In genomic region chr1:34266127-34266951, GRCh38 we compare ENCODE assay signal across 15 cellular contexts.
DNase-seq lines count a peak whose midpoint lies in the region; ATAC-seq and TF ChIP-seq lines count a peak whose summit lies in the region.
"Had no signal": no experiment of that assay in that cellular context is flagged by ENCODE, and none has a peak within 500 bp of the region (broad histone marks: within the 10 kb centered on the region; RNA-seq: fewer than 3 reads in every experiment).

No MANE protein-coding gene starts in this region.

- no peak for ATAC-seq in left cardiac atrium
- no peak for ATAC-seq in HG02885 (IDR thresholded peaks at IDR 0.05; ENCODE audit: poor library complexity, unreplicated experiment)
- ATAC-seq: gastroesophageal sphincter; left lung; naive thymus-derived CD8-positive, alpha-beta T cell; PC-3 had no signal

- peak; percentile 65 for DNase-seq in DMS79 treated with DMSO at 0.1 percent for 48 hours (lab: John Stamatoyannopoulos, UW)
- peak; percentile 6 for DNase-seq in NCI-H187 treated with DMSO at 0.1 percent for 48 hours (lab: John Stamatoyannopoulos, UW)
- peak; percentile 0 for DNase-seq in cerebellar cortex (ENCODE audit: low spot score)
- DNase-seq in left kidney (ENCODE audit: low read depth, low spot score) = peak; percentile 16
- no peak for DNase-seq in left cardiac atrium
- no peak for DNase-seq in NCI-H774 (lab: John Stamatoyannopoulos, UW)
- DNase-seq in hepatocyte (ENCODE audit: low spot score) = no peak
- DNase-seq: activated CD4-positive, CD25-positive, alpha-beta regulatory T cell treated with anti-CD3 and anti-CD28 coated beads, Interleukin-2, amount 50 U/mL, for 72 hours; left lung; naive thymus-derived CD8-positive, alpha-beta T cell; PC-3; substantia nigra had no signal

- H3K79me2 ChIP-seq in hepatocyte = no peaks in the 10 kb centered on the region

- WGBS in hepatocyte (ENCODE audit: low lambda C conversion rate, missing lambda C conversion rate) = 33% methylated on average over 16 of the region's 16 CpGs

- no peak overlapping the region for H2AFZ ChIP-seq in hepatocyte

- no peaks in the 10 kb centered on the region for H3K9me2 ChIP-seq in hepatocyte (replicated peaks; ENCODE audit: insufficient read depth)

- H3K9me3 ChIP-seq in hepatocyte (ENCODE audit: low read depth) = no peaks in the 10 kb centered on the region
- H3K9me3 ChIP-seq: BLaER1 treated with 17β-estradiol and CSF1 and Interleukin-3, amounts not matched to agents 10 nM and 100 nM; gastroesophageal sphincter; left lung had no signal

- intact Hi-C loops in left cardiac atrium (cut with DNase I) = no loop called here

- no peak overlapping the region for H3K27ac ChIP-seq in hepatocyte
- H3K27ac ChIP-seq: BLaER1 treated with 17β-estradiol and CSF1 and Interleukin-3, amounts not matched to agents 10 nM and 100 nM; gastroesophageal sphincter; left lung had no signal

- H3K4me1 ChIP-seq in hepatocyte (ENCODE audit: insufficient read depth) = no peaks in the 10 kb centered on the region
- H3K4me1 ChIP-seq: gastroesophageal sphincter, left lung had no signal

- peaks cover 28% of the 10 kb centered on the region for H3K27me3 ChIP-seq in hepatocyte
- H3K27me3 ChIP-seq: BLaER1 treated with 17β-estradiol and CSF1 and Interleukin-3, amounts not matched to agents 10 nM and 100 nM had no signal

- H3K4me2 ChIP-seq in hepatocyte = no peak overlapping the region

- TF ChIP-seq CTCF in hepatocyte (IDR thresholded peaks at IDR 0.05; ENCODE audit: poor library complexity) = no peak

- H3K4me3 ChIP-seq in hepatocyte = no peak overlapping the region
- H3K4me3 ChIP-seq: BLaER1 treated with 17β-estradiol and CSF1 and Interleukin-3, amounts not matched to agents 10 nM and 100 nM; gastroesophageal sphincter; left lung had no signal

- no peaks in the 10 kb centered on the region for H3K36me3 ChIP-seq in hepatocyte (replicated peaks; ENCODE audit: insufficient read depth, low read depth)
- H3K36me3 ChIP-seq: BLaER1 treated with 17β-estradiol and CSF1 and Interleukin-3, amounts not matched to agents 10 nM and 100 nM; gastroesophageal sphincter; left lung had no signal

- H4K20me1 ChIP-seq in hepatocyte (ENCODE audit: insufficient read depth, poor library complexity, severe bottlenecking) = no peaks in the 10 kb centered on the region
- H4K20me1 ChIP-seq: BLaER1 treated with 17β-estradiol and CSF1 and Interleukin-3, amounts not matched to agents 10 nM and 100 nM had no signal

Comparison
In these comparisons a context has a peak if more than half of its experiments do, and no peak if none do; other contexts are left out.
1. DNase-seq: peak in DMS79 treated with DMSO at 0.1 percent for 48 hours (single experiment), NCI-H187 treated with DMSO at 0.1 percent for 48 hours (single experiment), cerebellar cortex (single experiment) and left kidney (single experiment); none in left cardiac atrium (single experiment), NCI-H774 (single experiment) and hepatocyte (single experiment).